ENCODE assay signal across 8 cellular contexts in genomic region chr22:41524809-41525449, GRCh38. TPM values are rescaled to one million over a fixed set of nuclear protein-coding genes. Genes with fewer than 3 reads are reported as not detected.
A peak's percentile ranks its signal among the peaks of the same experiment; 100 is the strongest.
DNase-seq lines count a peak whose midpoint lies in the region; ATAC-seq and TF ChIP-seq lines count a peak whose summit lies in the region.

No MANE protein-coding gene starts in this region.

- no peak overlapping the region; the same call in 1 of the 2 replicates for H3K4me2 ChIP-seq in IMR-90 (ENCODE audit: low read depth, low read length)

- H2AK9ac ChIP-seq in IMR-90 (replicated peaks; ENCODE audit: low read depth, low read length, poor library complexity), result peak overlapping the region; percentile 83

- peak overlapping the region; percentile 33; the same call in 1 of the 2 replicates for H2BK20ac ChIP-seq in IMR-90 (ENCODE audit: low read depth, low read length)

- peak overlapping the region; percentile 36 for H3K18ac ChIP-seq in IMR-90 (ENCODE audit: low read depth, low read length)

- TF ChIP-seq POLR2A in IMR-90 (IDR thresholded peaks at IDR 0.05; ENCODE audit: low read depth, low read length) (no peak), gastroesophageal sphincter (IDR thresholded peaks at IDR 0.05) (no peak)

- peaks cover 26% of the 10 kb centered on the region for H4K20me1 ChIP-seq in IMR-90 (ENCODE audit: insufficient read depth, low read length)

- CTCF ChIA-PET in IMR-90 (lab: Yijun Ruan, JAX), result interaction anchor here (0.6 to 1.1 kb wide), 3 partner anchors 72 to 157 kb away, joined by 3 read pairs; no protein-coding TSS in a partner anchor

- H2BK120ac ChIP-seq in IMR-90 (ENCODE audit: low read depth, low read length), result peak overlapping the region; percentile 91

- WGBS in IMR-90 (ENCODE audit: extremely low coverage in 2 of 2, insufficient read length in 1 of 2), 2 experiments, result 86% methylated on average over 5 of the region's 17 CpGs; no CpG with 5 or more reads in 1 of the 2 experiments
- WGBS in gastroesophageal sphincter (ENCODE audit: low coverage in 1 of 2), 2 donors, result 74 to 90% methylated on average over 2 to 3 of the region's 17 CpGs

- peak overlapping the region; percentile 84 for H4K91ac ChIP-seq in IMR-90 (ENCODE audit: insufficient read depth, low read depth, low read length)

- no peak for TF ChIP-seq RAD21 in IMR-90 (IDR thresholded peaks at IDR 0.05; ENCODE audit: low read length)

- H3K27me3 ChIP-seq in IMR-90 (ENCODE audit: control insufficient read depth, insufficient read depth, low read length), result no peaks in the 10 kb centered on the region
- H3K27me3 ChIP-seq in gastroesophageal sphincter, result no peaks in the 10 kb centered on the region

- H2BK5ac ChIP-seq in IMR-90 (ENCODE audit: low read depth, low read length, poor library complexity, severe bottlenecking), result peak overlapping the region; percentile 82

- H3K36me3 ChIP-seq in IMR-90 (ENCODE audit: control insufficient read depth, insufficient read depth, low read length) (peaks cover 53% of the 10 kb centered on the region), gastroesophageal sphincter (peaks cover 0 to 74% of the 10 kb centered on the region in 2 donors)

- no peak overlapping the region; the same call in 2 of the 3 replicates for H2BK15ac ChIP-seq in IMR-90 (ENCODE audit: low read depth, low read length)

- peak overlapping the region; percentile 8; the same call in 1 of the 2 replicates for H3K56ac ChIP-seq in IMR-90 (ENCODE audit: extremely low read depth, insufficient read depth, low read length)

- BruUV-seq in IMR-90 (replicated peaks; lab: Mats Ljungman, UMichigan), result no TSS peak

- peak overlapping the region; percentile 42 for H3K9ac ChIP-seq in IMR-90 (ENCODE audit: low read depth, low read length)

- no peaks in the 10 kb centered on the region for H3K9me3 ChIP-seq in IMR-90 (ENCODE audit: control insufficient read depth, insufficient read depth, low read length)
- no peaks in the 10 kb centered on the region for H3K9me3 ChIP-seq in gastroesophageal sphincter

- H2AK5ac ChIP-seq in IMR-90 (ENCODE audit: low read depth, low read length), result peak overlapping the region; percentile 96

- H3K9me1 ChIP-seq in IMR-90 (ENCODE audit: insufficient read depth, low read length), result peaks cover 15% of the 10 kb centered on the region; the same call in 1 of the 2 replicates

- TF ChIP-seq EP300 in gastroesophageal sphincter (IDR thresholded peaks at IDR 0.05), result no peak

- H3K4me1 ChIP-seq in IMR-90 (ENCODE audit: control insufficient read depth, insufficient read depth, low read length) (peaks cover 25% of the 10 kb centered on the region), gastroesophageal sphincter (peaks cover 7 to 50% (median 31%) of the 10 kb centered on the region in 3 donors)

- TF ChIP-seq CTCF in IMR-90 (conservative IDR thresholded peaks at IDR 0.05; ENCODE audit: low read depth, low read length), result no peak
- no peak for TF ChIP-seq CTCF in gastroesophageal sphincter (IDR thresholded peaks at IDR 0.05)

- H4K8ac ChIP-seq in IMR-90 (ENCODE audit: low read depth in 2 of 2, low read length in 2 of 2), result peak overlapping the region; percentile 13 to 94; a peak in 3 of 4 replicates

- in situ Hi-C loops in IMR-90 (cut with MboI; ENCODE audit: low sequenced_read_pairs), result loop anchor here (25.0 kb wide), 1 partner anchor 588 kb away; no protein-coding TSS in a partner anchor

- H2AFZ ChIP-seq in IMR-90 (replicated peaks; ENCODE audit: low read length, poor library complexity), result peak overlapping the region; percentile 24

- DNase-seq in IMR-90, result no peak
- DNase-seq in activated CD8-positive, alpha-beta memory T cell treated with anti-CD3 and anti-CD28 coated beads, Interleukin-2, amount 50 U/mL, for 4 hours, result peak; percentile 68
- DNase-seq in stimulated activated CD4-positive, alpha-beta T cell treated with anti-CD3 and anti-CD28 coated beads, TNF-alpha, amount 100 ng/mL, for 1 hour (ENCODE audit: low read depth in 3 of 3, low spot score in 1 of 3), result peak in 2 of 3 donors; percentile 29 to 38
- DNase-seq in globus pallidus (ENCODE audit: low spot score), result no peak
- DNase-seq in NK-92 treated with Interleukin-12 subunit alpha and Interleukin-12 subunit beta, amount 100 ng/mL, for 24 hours (lab: John Stamatoyannopoulos, UW), result no peak

- dilution Hi-C loops in IMR-90 (cut with HindIII; ENCODE audit: low sequenced_read_pairs, unreplicated experiment), result no loop called here

- intact Hi-C loops in IMR-90 (cut with micrococcal nuclease), result loop anchor here (1.0 kb wide), 1 partner anchor 79 kb away; the partner anchor contains the start of gene TOB2

- no peak overlapping the region for H3K4me3 ChIP-seq in IMR-90 (ENCODE audit: insufficient read depth, low read depth, low read length)
- H3K4me3 ChIP-seq in gastroesophageal sphincter, result no peak overlapping the region

- peak overlapping the region; percentile 14 for H3K23ac ChIP-seq in IMR-90 (ENCODE audit: low read depth, low read length)

- H3K4ac ChIP-seq in IMR-90 (ENCODE audit: low read depth, low read length), result peak overlapping the region; percentile 94

- ATAC-seq in IMR-90 (ENCODE audit: low read depth), result no peak
- ATAC-seq in gastroesophageal sphincter, result no peak
- no peak for ATAC-seq in GM18870 (IDR thresholded peaks at IDR 0.05; ENCODE audit: unreplicated experiment)
- no peak for ATAC-seq in GM21381 (IDR thresholded peaks at IDR 0.05; ENCODE audit: unreplicated experiment)

- H3K79me1 ChIP-seq in IMR-90 (ENCODE audit: low read depth in 1 of 2, low read length in 2 of 2), result peaks cover 6 to 43% of the 10 kb centered on the region in 2 experiments; a peak in 3 of 4 replicates

- H3K14ac ChIP-seq in IMR-90 (replicated peaks; ENCODE audit: low read depth, low read length), result peak overlapping the region; percentile 71

- peak overlapping the region; percentile 89; the same call in 1 of the 2 replicates for H4K5ac ChIP-seq in IMR-90 (ENCODE audit: low read depth, low read length)

- H3K27ac ChIP-seq in IMR-90 (ENCODE audit: insufficient read depth, low read length), result peak overlapping the region; percentile 94
- H3K27ac ChIP-seq in gastroesophageal sphincter, result peak overlapping the region; percentile 91 to 97 (median 93)

- POLR2A ChIA-PET in IMR-90 (lab: Charles Lee; ENCODE audit: unreplicated experiment), result no interaction called here

TF ChIP-seq in IMR-90, 13 proteins besides CTCF, POLR2A, EP300 and RAD21:
- TF ChIP-seq USF2 (IDR thresholded peaks at IDR 0.05; ENCODE audit: low read depth, low read length), result no peak
- TF ChIP-seq MXI1 (IDR thresholded peaks at IDR 0.05; ENCODE audit: borderline replicate concordance, low read depth, low read length), result no peak
- no peak for TF ChIP-seq NFE2L2 (IDR thresholded peaks at IDR 0.05; ENCODE audit: low read depth, low read length)
- TF ChIP-seq CHD1 (IDR thresholded peaks at IDR 0.05; ENCODE audit: low read depth, low read length), result no peak
- no peak for TF ChIP-seq MAFK (IDR thresholded peaks at IDR 0.05; ENCODE audit: low read depth, low read length)
- no peak for TF ChIP-seq MAZ (IDR thresholded peaks at IDR 0.05; ENCODE audit: borderline replicate concordance, low read depth, low read length)
- TF ChIP-seq FOS (IDR thresholded peaks at IDR 0.05; ENCODE audit: low read depth, low read length), result no peak
- TF ChIP-seq CEBPB (IDR thresholded peaks at IDR 0.05; ENCODE audit: low read depth, low read length), result no peak
- no peak for TF ChIP-seq ELK1 (IDR thresholded peaks at IDR 0.05; ENCODE audit: borderline replicate concordance, low read depth, low read length)
- TF ChIP-seq SMC3 (IDR thresholded peaks at IDR 0.05; ENCODE audit: low read depth, low read length), result no peak
- TF ChIP-seq RCOR1 (IDR thresholded peaks at IDR 0.05; ENCODE audit: insufficient replicate concordance, low read length), result no peak

RNA-seq across cellular contexts. Expression of gene POLR3H, which starts 19.3 kb away (rescaled TPM):
- total RNA-seq in IMR-90 (2012; rRNA removed) (37.8 and 39.7 TPM in 2 replicates), gastroesophageal sphincter (10 to 100 TPM; 17.7 to 27.0 (median 23.4) TPM)
- polyA plus RNA-seq in IMR-90 (2012; rRNA removed), result 62.1 and 67.8 TPM in 2 replicates
- polyA plus RNA-seq in IMR-90 (2012; cell fraction: cytosol; rRNA removed), result 47.0 and 48.8 TPM in 2 replicates
- 34.7 and 48.2 TPM in 2 replicates for polyA plus RNA-seq in IMR-90 (2012; cell fraction: nucleus; rRNA removed; ENCODE audit: low replicate concordance)

RNA-seq across cellular contexts. Expression of gene CSDC2, which starts 35.9 kb away (rescaled TPM):
- total RNA-seq in IMR-90 (2012; rRNA removed) (2.5 and 2.8 TPM in 2 replicates), gastroesophageal sphincter (10 to 100 TPM in 1 of 4 donors, 1 to 10 TPM in 3; 3.0 to 22.2 (median 5.8) TPM)
- 23.1 and 26.3 TPM in 2 replicates for polyA plus RNA-seq in IMR-90 (2012; rRNA removed)
- polyA plus RNA-seq in IMR-90 (2012; cell fraction: cytosol; rRNA removed), result 13.8 and 28.0 TPM in 2 replicates
- 55.2 and 128 TPM in 2 replicates for polyA plus RNA-seq in IMR-90 (2012; cell fraction: nucleus; rRNA removed; ENCODE audit: low replicate concordance)

RNA-seq across cellular contexts. Expression of gene ACO2, which starts 56.0 kb away (rescaled TPM):
- total RNA-seq in IMR-90 (2012; rRNA removed), result 65.3 and 71.3 TPM in 2 replicates
- 69.5 and 72.9 TPM in 2 replicates for polyA plus RNA-seq in IMR-90 (2012; rRNA removed)
- 55.7 and 81.0 TPM in 2 replicates for polyA plus RNA-seq in IMR-90 (2012; cell fraction: cytosol; rRNA removed)
- 43.2 and 73.9 TPM in 2 replicates for polyA plus RNA-seq in IMR-90 (2012; cell fraction: nucleus; rRNA removed; ENCODE audit: low replicate concordance)
- 100 to 1,000 TPM; 115 to 227 (median 132) TPM for total RNA-seq in gastroesophageal sphincter

RNA-seq across cellular contexts. Expression of gene PHF5A, which starts 56.4 kb away (rescaled TPM):
- total RNA-seq in IMR-90 (2012; rRNA removed) (50.9 and 76.1 TPM in 2 replicates), gastroesophageal sphincter (10 to 100 TPM; 26.7 to 44.5 (median 39.2) TPM)
- 49.1 and 54.9 TPM in 2 replicates for polyA plus RNA-seq in IMR-90 (2012; rRNA removed)
- 14.7 and 25.4 TPM in 2 replicates for polyA plus RNA-seq in IMR-90 (2012; cell fraction: cytosol; rRNA removed)
- polyA plus RNA-seq in IMR-90 (2012; cell fraction: nucleus; rRNA removed; ENCODE audit: low replicate concordance), result 14.0 and 14.6 TPM in 2 replicates

Comparison
In these comparisons a context has a peak if more than half of its experiments do, and no peak if none do; other contexts are left out.
1. DNase-seq: peak in activated CD8-positive, alpha-beta memory T cell treated with anti-CD3 and anti-CD28 coated beads, Interleukin-2, amount 50 U/mL, for 4 hours (single experiment) and stimulated activated CD4-positive, alpha-beta T cell treated with anti-CD3 and anti-CD28 coated beads, TNF-alpha, amount 100 ng/mL, for 1 hour (2 of 3); none in IMR-90 (single experiment), globus pallidus (single experiment) and NK-92 treated with Interleukin-12 subunit alpha and Interleukin-12 subunit beta, amount 100 ng/mL, for 24 hours (single experiment).